ENCODE assay signal across 1 cellular context in the genomic region with DNA sequence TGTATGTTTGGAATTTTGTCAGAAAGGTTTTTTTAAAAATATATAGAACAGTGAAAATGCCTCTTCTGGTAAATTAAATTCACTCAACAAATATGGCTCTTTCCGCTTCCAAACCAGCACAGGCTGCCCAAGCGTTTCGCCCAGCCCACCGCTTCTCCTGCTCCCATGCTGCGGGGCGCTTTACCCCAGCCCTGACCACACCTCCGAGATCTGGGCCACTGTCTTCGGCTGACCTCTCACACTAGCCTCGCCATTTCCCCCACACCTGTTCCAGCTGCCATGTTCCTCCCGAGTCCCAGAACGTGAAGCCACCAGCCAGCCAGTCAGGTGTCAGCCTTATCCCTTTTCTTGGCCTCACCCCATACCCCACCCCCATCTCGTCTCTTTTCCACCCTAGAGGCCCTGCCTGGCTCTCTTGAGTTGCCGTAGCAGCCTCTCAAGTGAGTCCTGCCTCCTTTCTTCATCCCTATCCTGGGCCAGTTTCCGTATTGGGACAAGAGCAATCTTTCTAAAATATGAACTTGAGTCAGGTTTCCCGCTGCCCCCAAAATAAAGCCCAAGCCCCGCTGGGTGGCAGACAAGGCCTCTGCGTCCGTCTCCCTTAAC.
TF ChIP-seq lines count a peak whose summit lies in the region.

No MANE protein-coding gene starts in this region.

TF ChIP-seq in IMR-90, 13 proteins besides CTCF, POLR2A, EP300 and RAD21:
- TF ChIP-seq MAZ (IDR thresholded peaks at IDR 0.05; ENCODE audit: borderline replicate concordance, low read depth, low read length): no peak
- TF ChIP-seq FOS (IDR thresholded peaks at IDR 0.05; ENCODE audit: low read depth, low read length): no peak
- no peak for TF ChIP-seq MXI1 (IDR thresholded peaks at IDR 0.05; ENCODE audit: borderline replicate concordance, low read depth, low read length)
- no peak for TF ChIP-seq BHLHE40 (IDR thresholded peaks at IDR 0.05; ENCODE audit: low read depth, low read length)
- no peak for TF ChIP-seq NFE2L2 (IDR thresholded peaks at IDR 0.05; ENCODE audit: low read depth, low read length)
- no peak for TF ChIP-seq RFX5 (IDR thresholded peaks at IDR 0.05; ENCODE audit: low read depth, low read length)
- TF ChIP-seq MAFK (IDR thresholded peaks at IDR 0.05; ENCODE audit: low read depth, low read length): no peak
- TF ChIP-seq SMC3 (IDR thresholded peaks at IDR 0.05; ENCODE audit: low read depth, low read length): no peak
- TF ChIP-seq CHD1 (IDR thresholded peaks at IDR 0.05; ENCODE audit: low read depth, low read length): no peak
- TF ChIP-seq RCOR1 (IDR thresholded peaks at IDR 0.05; ENCODE audit: insufficient replicate concordance, low read length): no peak
- TF ChIP-seq ELK1 (IDR thresholded peaks at IDR 0.05; ENCODE audit: borderline replicate concordance, low read depth, low read length): no peak
- no peak for TF ChIP-seq CEBPB (IDR thresholded peaks at IDR 0.05; ENCODE audit: low read depth, low read length)
- no peak for TF ChIP-seq USF2 (IDR thresholded peaks at IDR 0.05; ENCODE audit: low read depth, low read length)
